Comparison of ENCODE assay signal across 1 cellular context in genomic region chr11:62957147-62957546, GRCh38.
TF ChIP-seq lines count a peak whose summit lies in the region.

No MANE protein-coding gene starts in this region.

TF ChIP-seq in GM23338, 12 proteins besides CTCF, POLR2A, EP300 and RAD21 (continued from another document):
- TF ChIP-seq ZNF462 (CRISPR knock-in tag; IDR thresholded peaks at IDR 0.05): no peak
- no peak for TF ChIP-seq ZNF114 (CRISPR knock-in tag; IDR thresholded peaks at IDR 0.05)
- no peak for TF ChIP-seq EZH2 (IDR thresholded peaks at IDR 0.05; ENCODE audit: low read depth, unreplicated experiment)
- TF ChIP-seq ETS1 (IDR thresholded peaks at IDR 0.05): no peak
- TF ChIP-seq EZH2phosphoT487 (IDR thresholded peaks at IDR 0.05; ENCODE audit: unreplicated experiment): no peak
